In genomic region chr5:123546657-123547056, GRCh38 we compare ENCODE assay signal across 20 cellular contexts. TPM values are rescaled to one million over a fixed set of nuclear protein-coding genes. Genes with fewer than 3 reads are reported as not detected.
DNase-seq lines count a peak whose midpoint lies in the region; ATAC-seq and TF ChIP-seq lines count a peak whose summit lies in the region.
"Had no signal": no experiment of that assay in that cellular context is flagged by ENCODE, and none has a peak within 500 bp of the region (broad histone marks: within the 10 kb centered on the region; RNA-seq: fewer than 3 reads in every experiment).

No MANE protein-coding gene starts in this region.

- no peak for TF ChIP-seq CTCF in coronary artery (IDR thresholded peaks at IDR 0.05)

- no peaks in the 10 kb centered on the region for H3K9me3 ChIP-seq in adipocyte (ENCODE audit: control insufficient read depth, low read length)

- no peaks in the 10 kb centered on the region for H3K4me1 ChIP-seq in adipocyte (ENCODE audit: control insufficient read depth, insufficient read depth, low read length)

- H3K36me3 Mint-ChIP-seq in activated naive CD8-positive, alpha-beta T cell = peaks cover 12% of the 10 kb centered on the region
- peaks cover 14% of the 10 kb centered on the region for H3K36me3 Mint-ChIP-seq in activated naive CD8-positive, alpha-beta T cell treated with anti-CD3 and anti-CD28 coated beads for 36 hours
- H3K36me3 Mint-ChIP-seq in IgD-negative memory B cell = peaks cover 5% of the 10 kb centered on the region
- H3K36me3 Mint-ChIP-seq in stimulated activated memory B cell treated with anti-CD40 and anti-IgM and Interleukin-4, amounts not matched to agents 10 μg/mL and 1 μg/mL and 100 μg/mL, for 72 hours = peaks cover 16% of the 10 kb centered on the region
- peaks cover 0 to 20% (median 15%) of the 10 kb centered on the region in 3 donors for H3K36me3 Mint-ChIP-seq in naive thymus-derived CD8-positive, alpha-beta T cell

- no peak overlapping the region for H3K9ac ChIP-seq in adipocyte (ENCODE audit: low read length)
- H3K9ac ChIP-seq: KMS-11 had no signal

- H3K27ac ChIP-seq in coronary artery = no peak overlapping the region
- H3K27ac ChIP-seq: KMS-11 had no signal

- no peaks in the 10 kb centered on the region for H3K27me3 ChIP-seq in adipocyte (replicated peaks; ENCODE audit: control insufficient read depth, insufficient read depth, low read length)

- peaks cover 65% of the 10 kb centered on the region for H3K4me1 Mint-ChIP-seq in activated naive CD8-positive, alpha-beta T cell (ENCODE audit: low read depth)
- peaks cover 55% of the 10 kb centered on the region for H3K4me1 Mint-ChIP-seq in activated naive CD8-positive, alpha-beta T cell treated with anti-CD3 and anti-CD28 coated beads for 36 hours
- H3K4me1 Mint-ChIP-seq in IgD-negative memory B cell = peaks cover 50 to 72% (median 60%) of the 10 kb centered on the region in 3 donors
- H3K4me1 Mint-ChIP-seq in stimulated activated memory B cell treated with anti-CD40 and anti-IgM and Interleukin-4, amounts not matched to agents 10 μg/mL and 1 μg/mL and 100 μg/mL, for 72 hours = peaks cover 66% of the 10 kb centered on the region
- peaks cover 32 to 78% (median 51%) of the 10 kb centered on the region in 4 donors for H3K4me1 Mint-ChIP-seq in naive thymus-derived CD8-positive, alpha-beta T cell

- ATAC-seq in stimulated activated memory B cell treated with anti-CD40 and anti-IgM and Interleukin-4, amounts not matched to agents 10 μg/mL and 1 μg/mL and 100 μg/mL, for 72 hours = no peak
- no peak for ATAC-seq in naive thymus-derived CD8-positive, alpha-beta T cell
- ATAC-seq: Panc1, SK-N-SH treated with all-trans-retinoic acid at 6 μM for 48 hours had no signal

- no peak overlapping the region for H3K4me3 ChIP-seq in adipocyte (ENCODE audit: low read length)
- H3K4me3 ChIP-seq in coronary artery = no peak overlapping the region

- DNase-seq in activated naive CD8-positive, alpha-beta T cell treated with anti-CD3 and anti-CD28 coated beads for 36 hours = no peak
- DNase-seq in adipocyte (ENCODE audit: low read depth) (peak; percentile 11), coronary artery (ENCODE audit: low spot score) (no peak), dedifferentiated amniotic fluid mesenchymal stem cell (ENCODE audit: extremely low spot score) (no peak)
- DNase-seq in naive thymus-derived CD8-positive, alpha-beta T cell = no peak
- DNase-seq: DMS79, H7, MV-4-11, NCI-H1417, NCI-H1694 treated with DMSO at 0.1 percent for 48 hours, NCI-H2081 treated with DMSO at 0.1 percent for 48 hours, NCI-H446, NCI-H526 had no signal

- no peaks in the 10 kb centered on the region for H3K36me3 ChIP-seq in adipocyte (ENCODE audit: control insufficient read depth, insufficient read depth, low read length, severe bottlenecking)

- H3K27ac Mint-ChIP-seq in activated naive CD8-positive, alpha-beta T cell = peak overlapping the region; percentile 38
- no peak overlapping the region for H3K27ac Mint-ChIP-seq in activated naive CD8-positive, alpha-beta T cell treated with anti-CD3 and anti-CD28 coated beads for 36 hours
- H3K27ac Mint-ChIP-seq in IgD-negative memory B cell = peak overlapping the region; percentile 53 to 93 (median 67)
- peak overlapping the region; percentile 85 for H3K27ac Mint-ChIP-seq in stimulated activated memory B cell treated with anti-CD40 and anti-IgM and Interleukin-4, amounts not matched to agents 10 μg/mL and 1 μg/mL and 100 μg/mL, for 72 hours
- peak overlapping the region in 1 of 10 donors; percentile 90 for H3K27ac Mint-ChIP-seq in naive thymus-derived CD8-positive, alpha-beta T cell
- H3K27ac Mint-ChIP-seq: CD14-positive monocyte had no signal

- H3K9me3 Mint-ChIP-seq in activated naive CD8-positive, alpha-beta T cell (ENCODE audit: low read depth) = no peaks in the 10 kb centered on the region
- peaks cover 1% of the 10 kb centered on the region for H3K9me3 Mint-ChIP-seq in activated naive CD8-positive, alpha-beta T cell treated with anti-CD3 and anti-CD28 coated beads for 36 hours
- no peaks in the 10 kb centered on the region for H3K9me3 Mint-ChIP-seq in IgD-negative memory B cell
- no peaks in the 10 kb centered on the region for H3K9me3 Mint-ChIP-seq in stimulated activated memory B cell treated with anti-CD40 and anti-IgM and Interleukin-4, amounts not matched to agents 10 μg/mL and 1 μg/mL and 100 μg/mL, for 72 hours
- no peaks in the 10 kb centered on the region for H3K9me3 Mint-ChIP-seq in naive thymus-derived CD8-positive, alpha-beta T cell
- H3K9me3 Mint-ChIP-seq: CD14-positive monocyte had no signal

- no peak overlapping the region for H3K4me3 Mint-ChIP-seq in activated naive CD8-positive, alpha-beta T cell
- no peak overlapping the region for H3K4me3 Mint-ChIP-seq in activated naive CD8-positive, alpha-beta T cell treated with anti-CD3 and anti-CD28 coated beads for 36 hours
- no peak overlapping the region for H3K4me3 Mint-ChIP-seq in IgD-negative memory B cell
- H3K4me3 Mint-ChIP-seq in stimulated activated memory B cell treated with anti-CD40 and anti-IgM and Interleukin-4, amounts not matched to agents 10 μg/mL and 1 μg/mL and 100 μg/mL, for 72 hours = no peak overlapping the region
- H3K4me3 Mint-ChIP-seq in naive thymus-derived CD8-positive, alpha-beta T cell = no peak overlapping the region
- H3K4me3 Mint-ChIP-seq: CD14-positive monocyte had no signal

- H3K27me3 Mint-ChIP-seq in activated naive CD8-positive, alpha-beta T cell = no peaks in the 10 kb centered on the region
- no peaks in the 10 kb centered on the region for H3K27me3 Mint-ChIP-seq in activated naive CD8-positive, alpha-beta T cell treated with anti-CD3 and anti-CD28 coated beads for 36 hours
- no peaks in the 10 kb centered on the region for H3K27me3 Mint-ChIP-seq in IgD-negative memory B cell
- no peaks in the 10 kb centered on the region for H3K27me3 Mint-ChIP-seq in stimulated activated memory B cell treated with anti-CD40 and anti-IgM and Interleukin-4, amounts not matched to agents 10 μg/mL and 1 μg/mL and 100 μg/mL, for 72 hours
- no peaks in the 10 kb centered on the region for H3K27me3 Mint-ChIP-seq in naive thymus-derived CD8-positive, alpha-beta T cell

- POLR2A ChIA-PET in naive thymus-derived CD8-positive, alpha-beta T cell (lab: Charles Lee) = no interaction called here

RNA-seq across cellular contexts. Expression of gene CSNK1G3, which starts 34.7 kb away (rescaled TPM):
- 10 to 100 TPM; 29.9 to 32.8 TPM for total RNA-seq in activated naive CD8-positive, alpha-beta T cell treated with anti-CD3 and anti-CD28 coated beads for 36 hours
- 53.6 TPM for polyA plus RNA-seq in IgD-negative memory B cell
- total RNA-seq in naive thymus-derived CD8-positive, alpha-beta T cell = 10 to 100 TPM; 83.4 to 90.6 TPM
- 10 to 100 TPM; 17.7 to 31.9 (median 23.0) TPM for polyA plus RNA-seq in naive thymus-derived CD8-positive, alpha-beta T cell
